Comparison of ENCODE assay signal across 24 cellular contexts in genomic region chr13:70544706-70545105, GRCh38.
"Had no signal": no experiment of that assay in that cellular context is flagged by ENCODE, and none has a peak within 500 bp of the region (broad histone marks: within the 10 kb centered on the region; RNA-seq: fewer than 3 reads in every experiment).

No MANE protein-coding gene starts in this region.

- ATAC-seq: Right ventricle myocardium inferior had no signal

- H3K9me3 ChIP-seq: MG63, Peyer's patch, SJCRH30 had no signal

- DNase-seq: IMR-90; Karpas-422; KG1; MG63; NCI-H1092 treated with DMSO at 0.1 percent for 48 hours; NCI-H1436; NCI-H187; NCI-H2029; NCI-H2081 treated with DMSO at 0.1 percent for 48 hours; NCI-H2171; NCI-H226; NCI-H446; NCI-H510A; NCI-H524 treated with DMSO at 0.1 percent for 48 hours; NCI-H69; NCI-H774; NK-92 treated with Interleukin-12 subunit alpha and Interleukin-12 subunit beta, amount 100 ng/mL, for 24 hours; OCI-M1; PC-9; Peyer's patch; SHP77 treated with DMSO at 0.1 percent for 48 hours; SJCRH30 had no signal

- H3K36me3 ChIP-seq: MG63, Peyer's patch, SJCRH30 had no signal

- H3K27me3 ChIP-seq: MG63, Peyer's patch, SJCRH30 had no signal

- H3K27ac ChIP-seq: PC-9, Peyer's patch, SJCRH30, SK-N-MC had no signal

- H2AFZ ChIP-seq: PC-9 had no signal

- H3K4me3 ChIP-seq: MG63, PC-9, Peyer's patch, SJCRH30, SK-N-MC had no signal

- H3K4me1 ChIP-seq: Peyer's patch, SJCRH30 had no signal

- H3K4me2 ChIP-seq: PC-9 had no signal
